Comparison of ENCODE assay signal across 1 cellular context in genomic region chr4:39668835-39669234, GRCh38.
TF ChIP-seq lines count a peak whose summit lies in the region.

No MANE protein-coding gene starts in this region.

TF ChIP-seq in K562, 482 proteins besides CTCF, POLR2A, EP300 and RAD21 (continued from another document):
- no peak for TF ChIP-seq HCFC1 (IDR thresholded peaks at IDR 0.05; ENCODE audit: low read depth, low read length)
- TF ChIP-seq ZNF212 (CRISPR knock-in tag; IDR thresholded peaks at IDR 0.05) = no peak
- TF ChIP-seq PBX2 (CRISPR knock-in tag; IDR thresholded peaks at IDR 0.05; ENCODE audit: low read depth) = no peak
- TF ChIP-seq PBX2 (tag; conservative IDR thresholded peaks at IDR 0.05; ENCODE audit: low read depth) = peak; percentile 75
- peak; percentile 52; the same call in 1 of the 2 replicates for TF ChIP-seq NFE2 (IDR thresholded peaks at IDR 0.05; ENCODE audit: low read depth)
- TF ChIP-seq MAFF (IDR thresholded peaks at IDR 0.05; ENCODE audit: low read length) = peak; percentile 18; the same call in 1 of the 2 replicates
- TF ChIP-seq ZNF12 (CRISPR knock-in tag; IDR thresholded peaks at IDR 0.05) = no peak
- TF ChIP-seq ZNF316 (IDR thresholded peaks at IDR 0.05) = peak; percentile 64
- TF ChIP-seq C11orf30 (IDR thresholded peaks at IDR 0.05; ENCODE audit: low read depth) = peak; percentile 54; the same call in 1 of the 2 replicates
- peak; percentile 61 for TF ChIP-seq MAFG (tag; conservative IDR thresholded peaks at IDR 0.05)
